In genomic region chr1:228415853-228416216, GRCh38 we compare ENCODE assay signal across 8 cellular contexts. TPM values are rescaled to one million over a fixed set of nuclear protein-coding genes. Genes with fewer than 3 reads are reported as not detected.
DNase-seq lines count a peak whose midpoint lies in the region; ATAC-seq and TF ChIP-seq lines count a peak whose summit lies in the region.

No MANE protein-coding gene starts in this region.

- H3K4me3 Mint-ChIP-seq in H9: peak overlapping the region; percentile 70 to 77

- H3K4me2 ChIP-seq in H9 (ENCODE audit: insufficient read depth, insufficient read length, low read length) (peak overlapping the region; percentile 21), hepatocyte (peak overlapping the region; percentile 100), skeletal muscle satellite cell (ENCODE audit: low read length) (peak overlapping the region; percentile 54)

- TF ChIP-seq POLR2A in gastroesophageal sphincter (IDR thresholded peaks at IDR 0.05): no peak

- H2AFZ ChIP-seq in H9 (ENCODE audit: low read length): no peak overlapping the region
- peak overlapping the region; percentile 58 for H2AFZ ChIP-seq in hepatocyte

- H3K4me3 ChIP-seq in hepatocyte (peak overlapping the region; percentile 78), skeletal muscle satellite cell (ENCODE audit: low read length) (peak overlapping the region; percentile 3), gastroesophageal sphincter (peak overlapping the region in 1 of 2 donors; percentile 50)

- TF ChIP-seq CTCF in H9 (conservative IDR thresholded peaks at IDR 0.05) (no peak), hepatocyte (IDR thresholded peaks at IDR 0.05; ENCODE audit: poor library complexity) (no peak), gastroesophageal sphincter (IDR thresholded peaks at IDR 0.05) (no peak)

- H3K18ac ChIP-seq in H9 (ENCODE audit: insufficient read length, low read depth, low read length): no peak overlapping the region

- H3K4me1 ChIP-seq in H9 (ENCODE audit: insufficient read depth, low read length) (no peaks in the 10 kb centered on the region), hepatocyte (ENCODE audit: insufficient read depth) (peaks cover 20% of the 10 kb centered on the region), skeletal muscle satellite cell (ENCODE audit: control insufficient read depth, insufficient read depth, low read length) (peaks cover 6% of the 10 kb centered on the region), gastroesophageal sphincter (peaks cover 3 to 24% (median 7%) of the 10 kb centered on the region in 3 donors)

- H3K36me3 ChIP-seq in hepatocyte (replicated peaks; ENCODE audit: insufficient read depth, low read depth) (no peaks in the 10 kb centered on the region), skeletal muscle satellite cell (ENCODE audit: insufficient read depth, low read length) (no peaks in the 10 kb centered on the region), gastroesophageal sphincter (peaks cover 0 to 9% of the 10 kb centered on the region in 2 donors)

- no peak overlapping the region for H4K8ac ChIP-seq in H9 (replicated peaks; ENCODE audit: insufficient read length, low read depth, low read length)

- no peak overlapping the region for H2BK20ac ChIP-seq in H9 (ENCODE audit: low read depth, low read length, poor library complexity, severe bottlenecking)

- H3K27me3 ChIP-seq in H9 (ENCODE audit: insufficient read depth, low read length) (peaks cover 23% of the 10 kb centered on the region; the same call in 1 of the 2 replicates), hepatocyte (no peaks in the 10 kb centered on the region), skeletal muscle satellite cell (ENCODE audit: control insufficient read depth, insufficient read depth, low read length) (peaks cover 37% of the 10 kb centered on the region), gastroesophageal sphincter (peaks cover 66% of the 10 kb centered on the region)

- DNase-seq in H9 (no peak), hepatocyte (ENCODE audit: low spot score) (no peak)
- peak; percentile 31 for DNase-seq in activated naive CD4-positive, alpha-beta T cell treated with anti-CD3 and anti-CD28 coated beads, Interleukin-2, amount 50 U/mL, for 16 hours
- DNase-seq in effector CD4-positive, alpha-beta T cell: no peak

- peaks cover 2% of the 10 kb centered on the region for H4K20me1 ChIP-seq in H9 (ENCODE audit: control insufficient read depth, insufficient read depth, insufficient read length)
- H4K20me1 ChIP-seq in hepatocyte (ENCODE audit: insufficient read depth, poor library complexity, severe bottlenecking): no peaks in the 10 kb centered on the region

- H3K79me2 ChIP-seq in H9 (ENCODE audit: insufficient read depth, low read length) (no peaks in the 10 kb centered on the region), hepatocyte (no peaks in the 10 kb centered on the region)

- TF ChIP-seq EP300 in gastroesophageal sphincter (IDR thresholded peaks at IDR 0.05): no peak

- no peaks in the 10 kb centered on the region for H3K9me3 ChIP-seq in H9 (ENCODE audit: control insufficient read depth, low read depth, low read length)
- H3K9me3 ChIP-seq in hepatocyte (ENCODE audit: low read depth): no peaks in the 10 kb centered on the region
- no peaks in the 10 kb centered on the region for H3K9me3 ChIP-seq in skeletal muscle satellite cell (replicated peaks; ENCODE audit: low read length)
- peaks cover 0 to 4% (median 0%) of the 10 kb centered on the region in 3 donors for H3K9me3 ChIP-seq in gastroesophageal sphincter

- H3K9me2 ChIP-seq in hepatocyte (replicated peaks; ENCODE audit: insufficient read depth): no peaks in the 10 kb centered on the region

- H2BK15ac ChIP-seq in H9 (ENCODE audit: low read depth, low read length): no peak overlapping the region

- H2AK5ac ChIP-seq in H9 (ENCODE audit: insufficient read length, low read length): no peak overlapping the region

- peaks cover 16 to 17% of the 10 kb centered on the region in 2 experiments for H3K4me1 Mint-ChIP-seq in H9

- H2BK12ac ChIP-seq in H9 (ENCODE audit: insufficient read length, low read depth, low read length): no peak overlapping the region

- H3K27ac Mint-ChIP-seq in H9: no peak overlapping the region

- H3K36me3 Mint-ChIP-seq in H9 (ENCODE audit: insufficient read depth in 1 of 3, low read depth in 3 of 3): peaks cover 0 to 8% (median 3%) of the 10 kb centered on the region in 3 experiments; a peak in 6 of 7 replicates

- no peak overlapping the region for H3K56ac ChIP-seq in H9 (ENCODE audit: insufficient read length, low read depth, low read length)

- ATAC-seq in gastroesophageal sphincter (no peak), GM18520 (IDR thresholded peaks at IDR 0.05; ENCODE audit: unreplicated experiment) (no peak), GM21367 (IDR thresholded peaks at IDR 0.05; ENCODE audit: unreplicated experiment) (no peak)

- peaks cover 74% of the 10 kb centered on the region for H3K27me3 Mint-ChIP-seq in H9 (ENCODE audit: low read depth)

- no peak overlapping the region; the same call in 1 of the 2 replicates for H3K14ac ChIP-seq in H9 (ENCODE audit: insufficient read depth, low read length)

- no peak overlapping the region for H4K5ac ChIP-seq in H9 (ENCODE audit: insufficient read length, low read depth, low read length)

- no peaks in the 10 kb centered on the region for H3K23me2 ChIP-seq in H9 (ENCODE audit: insufficient read length, low read depth, low read length, poor library complexity, severe bottlenecking)

- H3K9ac ChIP-seq in H9 (ENCODE audit: extremely low read depth, insufficient read length, low read length) (no peak overlapping the region), skeletal muscle satellite cell (ENCODE audit: low read depth, low read length) (no peak overlapping the region)

- H3K27ac ChIP-seq in H9 (ENCODE audit: insufficient read length, low read depth, low read length) (no peak overlapping the region), hepatocyte (no peak overlapping the region), gastroesophageal sphincter (peak overlapping the region in 1 of 4 donors; percentile 32)

- no peaks in the 10 kb centered on the region for H3K79me1 ChIP-seq in H9 (ENCODE audit: insufficient read depth, low read depth, low read length, poor library complexity, severe bottlenecking)

- no peak overlapping the region for H2BK5ac ChIP-seq in H9 (ENCODE audit: insufficient read length, low read length)

- H3K4ac ChIP-seq in H9 (ENCODE audit: low read depth, low read length): no peak overlapping the region

- 0 out of 5 replicates have a peak, but pooled peaks cover 0 to under 1% of the 10 kb centered on the region in 2 experiments for H3K9me3 Mint-ChIP-seq in H9

- no peak overlapping the region for H4K91ac ChIP-seq in H9 (ENCODE audit: insufficient read length, low read depth, low read length)

- H3T11ph ChIP-seq in H9 (ENCODE audit: low read length): no peak overlapping the region

- WGBS in H9 (ENCODE audit: extremely low coverage, insufficient read length, low lambda C conversion rate): no CpG with 5 or more reads among the region's 23 CpGs
- 20% methylated on average over 23 of the region's 23 CpGs for WGBS in hepatocyte (ENCODE audit: low lambda C conversion rate, missing lambda C conversion rate)
- 0 to 67% methylated on average over 1 to 4 of the region's 23 CpGs for WGBS in gastroesophageal sphincter (ENCODE audit: low coverage in 1 of 2), 2 donors

- H3K23ac ChIP-seq in H9 (ENCODE audit: insufficient read length, low read depth, low read length): no peak overlapping the region

- H2BK120ac ChIP-seq in H9 (ENCODE audit: low read depth, low read length, poor library complexity, severe bottlenecking): no peak overlapping the region

RNA-seq across cellular contexts. Expression of gene TRIM17, which starts 0.8 kb away (rescaled TPM):
- total RNA-seq in H9 (2021) (2.8 TPM in 2 replicates), hepatocyte (2.1 and 2.4 TPM in 2 replicates), gastroesophageal sphincter (not detected)
- 5.7 and 7.3 TPM in 2 replicates for polyA plus RNA-seq in hepatocyte
- total RNA-seq in skeletal muscle satellite cell (2012; rRNA removed): 0.22 TPM in 1 of 2 replicates, not detected in the other

RNA-seq across cellular contexts. Expression of gene TRIM11, which starts 9.2 kb away (rescaled TPM):
- total RNA-seq in H9 (2021): 38.1 and 41.4 TPM in 2 replicates
- 10.4 and 13.8 TPM in 2 replicates for total RNA-seq in hepatocyte
- polyA plus RNA-seq in hepatocyte: 10.4 and 14.5 TPM in 2 replicates
- total RNA-seq in skeletal muscle satellite cell (2012; rRNA removed): 21.2 and 25.1 TPM in 2 replicates
- 10 to 100 TPM; 16.3 to 24.6 (median 21.9) TPM for total RNA-seq in gastroesophageal sphincter

Comparison
In these comparisons a context has a peak if more than half of its experiments do, and no peak if none do; other contexts are left out.
1. H3K4me2 ChIP-seq: peak in every context shown above with its lines; median percentile 100 in hepatocyte; 54 in skeletal muscle satellite cell; 21 in H9.